In genomic region chr2:191572319-191572718, GRCh38 we compare ENCODE assay signal across 1 cellular context.
TF ChIP-seq lines count a peak whose summit lies in the region.

No MANE protein-coding gene starts in this region.

TF ChIP-seq in A549, 52 proteins besides CTCF, POLR2A, EP300 and RAD21 (continued from another document):
- TF ChIP-seq USF2 (IDR thresholded peaks at IDR 0.05) (no peak), MAFK (IDR thresholded peaks at IDR 0.05; ENCODE audit: partially characterized antibody) (no peak), ZSCAN20 (CRISPR knock-in tag; IDR thresholded peaks at IDR 0.05) (no peak), TFCP2L1 (CRISPR knock-in tag; IDR thresholded peaks at IDR 0.05) (no peak), EHF (CRISPR knock-in tag; IDR thresholded peaks at IDR 0.05) (no peak), SREBF2 (IDR thresholded peaks at IDR 0.05) (no peak), EHMT2 (IDR thresholded peaks at IDR 0.05; ENCODE audit: low read depth) (no peak), JUN (IDR thresholded peaks at IDR 0.05) (no peak), RFX5 (IDR thresholded peaks at IDR 0.05) (no peak), HDAC2 (IDR thresholded peaks at IDR 0.05) (no peak), RCOR1 (IDR thresholded peaks at IDR 0.05; ENCODE audit: low read depth, low read length) (no peak), NPAS2 (CRISPR knock-in tag; IDR thresholded peaks at IDR 0.05; ENCODE audit: borderline replicate concordance) (no peak)
- TF ChIP-seq, protein P1, sequence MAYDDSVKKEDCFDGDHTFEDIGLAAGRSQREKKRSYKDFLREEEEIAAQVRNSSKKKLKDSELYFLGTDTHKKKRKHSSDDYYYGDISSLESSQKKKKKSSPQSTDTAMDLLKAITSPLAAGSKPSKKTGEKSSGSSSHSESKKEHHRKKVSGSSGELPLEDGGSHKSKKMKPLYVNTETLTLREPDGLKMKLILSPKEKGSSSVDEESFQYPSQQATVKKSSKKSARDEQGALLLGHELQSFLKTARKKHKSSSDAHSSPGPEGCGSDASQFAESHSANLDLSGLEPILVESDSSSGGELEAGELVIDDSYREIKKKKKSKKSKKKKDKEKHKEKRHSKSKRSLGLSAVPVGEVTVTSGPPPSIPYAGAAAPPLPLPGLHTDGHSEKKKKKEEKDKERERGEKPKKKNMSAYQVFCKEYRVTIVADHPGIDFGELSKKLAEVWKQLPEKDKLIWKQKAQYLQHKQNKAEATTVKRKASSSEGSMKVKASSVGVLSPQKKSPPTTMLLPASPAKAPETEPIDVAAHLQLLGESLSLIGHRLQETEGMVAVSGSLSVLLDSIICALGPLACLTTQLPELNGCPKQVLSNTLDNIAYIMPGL (CRISPR knock-in tag; IDR thresholded peaks at IDR 0.05; ENCODE audit: borderline replicate concordance) = no peak
